Comparison of ENCODE assay signal across 9 cellular contexts in genomic region chr4:5708171-5708828, GRCh38. TPM values are rescaled to one million over a fixed set of nuclear protein-coding genes. Genes with fewer than 3 reads are reported as not detected.
DNase-seq lines count a peak whose midpoint lies in the region; ATAC-seq, FAIRE-seq and TF ChIP-seq lines count a peak whose summit lies in the region.
"Had no signal": no experiment of that assay in that cellular context is flagged by ENCODE, and none has a peak within 500 bp of the region (broad histone marks: within the 10 kb centered on the region; RNA-seq: fewer than 3 reads in every experiment).

Gene EVC2 (minus strand): TSS chr4:5708559. CDS start chr4:5708513, 46 bp downstream.

- peak within 1 kb of the TSS; percentile 55 to 80 (median 73) for H3K4me3 ChIP-seq in BLaER1 treated with 17β-estradiol and CSF1 and Interleukin-3, amounts not matched to agents 10 nM and 100 nM
- peak within 1 kb of the TSS; percentile 50 to 60 (median 55) for H3K4me3 ChIP-seq in mammary epithelial cell (replicated peaks in 1 of 3; ENCODE audit: insufficient read depth in 1 of 3, low read depth in 2 of 3, low read length in 3 of 3)
- peak within 1 kb of the TSS; percentile 68 for H3K4me3 ChIP-seq in iPS-18a (ENCODE audit: low read length)
- H3K4me3 ChIP-seq in gastrocnemius medialis = peak within 1 kb of the TSS; percentile 46 to 59 (median 55)

- DNase-seq in mammary epithelial cell (peak; percentile 50), gastrocnemius medialis (peak; percentile 23 to 36), NCI-H1694 (lab: John Stamatoyannopoulos, UW) (no peak), H54 (ENCODE audit: insufficient read length, low spot score) (no peak)
- DNase-seq: natural killer cell had no signal

- peaks cover 5 to 20% (median 10%) of the 10 kb centered on the region in 11 experiments; a peak in 16 of 22 replicates for H3K36me3 ChIP-seq in BLaER1 treated with 17β-estradiol and CSF1 and Interleukin-3, amounts not matched to agents 10 nM and 100 nM
- H3K36me3 ChIP-seq in mammary epithelial cell (ENCODE audit: insufficient read depth, low read length) (peaks cover 4% of the 10 kb centered on the region), iPS-18a (ENCODE audit: control insufficient read depth, low read depth, low read length) (no peaks in the 10 kb centered on the region), gastrocnemius medialis (no peaks in the 10 kb centered on the region)

- dilution Hi-C loops in mammary epithelial cell (cut with HindIII; ENCODE audit: low sequenced_read_pairs) = no loop called here

- peaks cover 5 to 14% (median 11%) of the 10 kb centered on the region in 11 experiments; a peak in 17 of 22 replicates for H3K9me3 ChIP-seq in BLaER1 treated with 17β-estradiol and CSF1 and Interleukin-3, amounts not matched to agents 10 nM and 100 nM (replicated peaks in 1 of 11)
- H3K9me3 ChIP-seq in mammary epithelial cell (replicated peaks; ENCODE audit: insufficient read depth, low read length) (no peaks in the 10 kb centered on the region), iPS-18a (ENCODE audit: control insufficient read depth, low read depth, low read length) (no peaks in the 10 kb centered on the region), gastrocnemius medialis (no peaks in the 10 kb centered on the region)

- peak within 1 kb of the TSS; percentile 93 for H2AFZ ChIP-seq in mammary epithelial cell (ENCODE audit: low read depth, low read length)

- no peak within 1 kb of the TSS for H3K27ac Mint-ChIP-seq in IgD-negative memory B cell
- H3K27ac Mint-ChIP-seq: natural killer cell had no signal

- CTCF ChIA-PET in mammary epithelial cell (lab: Charles Lee; ENCODE audit: low non-redundant PET) = no interaction called here

- H3K4me3 Mint-ChIP-seq in IgD-negative memory B cell = peak within 1 kb of the TSS in 3 of 4 donors; percentile 23 to 63 (median 60)
- H3K4me3 Mint-ChIP-seq: natural killer cell had no signal

- in situ Hi-C loops in mammary epithelial cell (cut with MboI; ENCODE audit: low sequenced_read_pairs in 2 of 2) = no loop called here
- in situ Hi-C loops in gastrocnemius medialis (cut with MboI; ENCODE audit: low sequenced_read_pairs in 4 of 4) = no loop called here

- ATAC-seq in gastrocnemius medialis = peak; percentile 44 to 52
- ATAC-seq in HG03378 (IDR thresholded peaks at IDR 0.05; ENCODE audit: unreplicated experiment) = no peak

- H3K4me2 ChIP-seq in BLaER1 treated with 17β-estradiol and CSF1 and Interleukin-3, amounts not matched to agents 10 nM and 100 nM = peak within 1 kb of the TSS; percentile 63 to 88 (median 82)
- peak within 1 kb of the TSS; percentile 78 for H3K4me2 ChIP-seq in mammary epithelial cell (ENCODE audit: insufficient read depth, low read depth, low read length)

- H3K27me3 ChIP-seq in BLaER1 treated with 17β-estradiol and CSF1 and Interleukin-3, amounts not matched to agents 10 nM and 100 nM = no peaks in the 10 kb centered on the region
- no peaks in the 10 kb centered on the region for H3K27me3 ChIP-seq in mammary epithelial cell (ENCODE audit: insufficient read depth, low read length)
- peaks cover 47% of the 10 kb centered on the region for H3K27me3 ChIP-seq in iPS-18a (ENCODE audit: control insufficient read depth, insufficient read depth, low read length)
- H3K27me3 ChIP-seq in gastrocnemius medialis = peaks cover 8 to 23% (median 16%) of the 10 kb centered on the region in 3 donors

- no peaks in the 10 kb centered on the region for H3K36me3 Mint-ChIP-seq in IgD-negative memory B cell
- H3K36me3 Mint-ChIP-seq: natural killer cell had no signal

- intact Hi-C loops in mammary epithelial cell (cut with micrococcal nuclease) = no loop called here
- intact Hi-C loops in gastrocnemius medialis (cut with DNase I; ENCODE audit: low total_unique reads) = no loop called here

- TF ChIP-seq POLR2A in gastrocnemius medialis (IDR thresholded peaks at IDR 0.05) (peak; percentile 12 to 19), H54 (IDR thresholded peaks at IDR 0.05; ENCODE audit: low read depth, low read length) (no peak)

- H3K27me3 Mint-ChIP-seq in IgD-negative memory B cell = peaks cover 36% of the 10 kb centered on the region

- peak within 1 kb of the TSS; percentile 72 to 84 (median 79) for H3K9ac ChIP-seq in BLaER1 treated with 17β-estradiol and CSF1 and Interleukin-3, amounts not matched to agents 10 nM and 100 nM
- H3K9ac ChIP-seq in mammary epithelial cell (ENCODE audit: insufficient read depth, low read length) = peak within 1 kb of the TSS; percentile 77
- H3K9ac ChIP-seq in iPS-18a (ENCODE audit: low read length) = peak within 1 kb of the TSS; percentile 26

- peaks cover 0 to 6% (median 0%) of the 10 kb centered on the region in 11 experiments; a peak in 1 of 22 replicates for H4K20me1 ChIP-seq in BLaER1 treated with 17β-estradiol and CSF1 and Interleukin-3, amounts not matched to agents 10 nM and 100 nM
- H4K20me1 ChIP-seq in mammary epithelial cell (ENCODE audit: insufficient read depth, low read length) = no peaks in the 10 kb centered on the region

- H3K79me2 ChIP-seq in mammary epithelial cell (ENCODE audit: insufficient read depth, low read length) = peaks cover 46% of the 10 kb centered on the region

- peak within 1 kb of the TSS; percentile 42 to 81 (median 75); a peak in 21 of 22 replicates for H3K27ac ChIP-seq in BLaER1 treated with 17β-estradiol and CSF1 and Interleukin-3, amounts not matched to agents 10 nM and 100 nM
- H3K27ac ChIP-seq in mammary epithelial cell (ENCODE audit: insufficient read depth, low read depth, low read length) = peak within 1 kb of the TSS; percentile 50
- H3K27ac ChIP-seq in iPS-18a (ENCODE audit: low read length) = no peak within 1 kb of the TSS
- H3K27ac ChIP-seq in gastrocnemius medialis = peak within 1 kb of the TSS; percentile 59 to 75 (median 70)

- TF ChIP-seq CTCF in mammary epithelial cell (conservative IDR thresholded peaks at IDR 0.05 in 1 of 2, IDR thresholded peaks at IDR 0.05 in 1 of 2; ENCODE audit: extremely low read depth in 1 of 2, insufficient read depth in 1 of 2, low read depth in 1 of 2, low read length in 2 of 2) (peak in 1 of 2 donors; percentile 5), gastrocnemius medialis (IDR thresholded peaks at IDR 0.05 in 4 of 5, conservative IDR thresholded peaks at IDR 0.05 in 1 of 5) (no peak)

- peaks cover 7 to 51% (median 41%) of the 10 kb centered on the region in 10 experiments; a peak in 19 of 20 replicates for H3K4me1 ChIP-seq in BLaER1 treated with 17β-estradiol and CSF1 and Interleukin-3, amounts not matched to agents 10 nM and 100 nM
- peaks cover 45% of the 10 kb centered on the region for H3K4me1 ChIP-seq in mammary epithelial cell (ENCODE audit: insufficient read depth, low read length)
- peaks cover 11% of the 10 kb centered on the region for H3K4me1 ChIP-seq in iPS-18a (ENCODE audit: control insufficient read depth, low read depth, low read length)
- H3K4me1 ChIP-seq in gastrocnemius medialis = no peaks in the 10 kb centered on the region

- no peak for FAIRE-seq in H54 (lab: Jason Lieb, UNC)

- BruUV-seq in mammary epithelial cell (replicated peaks; lab: Mats Ljungman, UMichigan) = no TSS peak

- 5% methylated on average over 8 of the region's 62 CpGs for WGBS in mammary epithelial cell (ENCODE audit: low coverage, missing lambda C conversion rate)

- H3K4me1 Mint-ChIP-seq in IgD-negative memory B cell = peaks cover 3 to 10% (median 5%) of the 10 kb centered on the region in 3 donors

- peaks cover 4 to 10% (median 7%) of the 10 kb centered on the region in 3 donors for H3K9me3 Mint-ChIP-seq in IgD-negative memory B cell
- H3K9me3 Mint-ChIP-seq: natural killer cell had no signal

RNA-seq across cellular contexts. Expression of gene EVC2, which starts in this region (rescaled TPM):
- polyA plus RNA-seq in IgD-negative memory B cell = 0.50 TPM
- 10 to 100 TPM in 1 of 2 donors, 1 to 10 TPM in 1; 2.9 to 11.0 TPM for total RNA-seq in mammary epithelial cell
- polyA plus RNA-seq in mammary epithelial cell = 0.79 TPM
- 2.3 TPM for polyA minus RNA-seq in mammary epithelial cell
- total RNA-seq in gastrocnemius medialis = 1 to 10 TPM in 3 of 4 donors, under 1 TPM in 1; 0.62 to 1.7 (median 1.5) TPM

Comparison
In these comparisons a context has a peak if more than half of its experiments do, and no peak if none do; other contexts are left out.
1. H3K9ac ChIP-seq: peak in every context shown above with its lines; median percentile 79 in BLaER1 treated with 17β-estradiol and CSF1 and Interleukin-3, amounts not matched to agents 10 nM and 100 nM; 77 in mammary epithelial cell; 26 in iPS-18a.
2. DNase-seq: peak in mammary epithelial cell (single experiment) and gastrocnemius medialis (2 of 2); none in NCI-H1694 (single experiment) and H54 (single experiment).
3. Peak in every context shown above with its lines, with median percentiles within 50 percentile points of each other: H3K4me3 ChIP-seq.